ENCODE assay signal across 30 cellular contexts in the genomic region with DNA sequence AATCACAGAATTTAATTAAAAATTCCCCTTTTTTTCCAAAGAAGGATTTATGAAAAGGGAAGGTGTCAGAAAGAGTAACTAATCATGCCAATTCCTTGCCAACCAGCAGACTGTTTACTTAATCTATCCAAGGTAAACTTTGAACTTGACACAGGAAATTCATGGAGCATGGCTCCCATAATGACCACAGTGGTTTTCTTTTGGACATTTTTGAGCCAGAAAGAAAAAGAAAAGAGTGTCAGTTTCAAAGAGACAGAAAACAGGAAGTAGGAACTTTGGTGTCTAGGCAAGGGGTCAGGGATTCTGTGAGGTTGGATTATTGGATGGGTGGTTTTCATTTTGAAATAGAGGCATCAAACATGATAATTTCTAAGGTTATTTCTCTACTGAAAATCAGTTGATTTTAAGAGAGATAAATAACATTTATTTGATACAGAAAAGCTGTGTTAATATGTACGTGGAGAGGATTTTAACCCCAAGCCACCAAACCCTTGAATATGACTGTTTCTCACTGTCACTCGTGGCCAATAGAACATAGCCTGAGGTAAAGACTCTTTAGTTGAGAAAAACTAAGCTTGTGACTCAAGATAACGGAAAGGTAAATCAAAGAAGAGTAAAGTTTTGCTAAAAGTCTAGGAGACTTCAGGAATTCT.
"Had no signal": no experiment of that assay in that cellular context is flagged by ENCODE, and none has a peak within 500 bp of the region (broad histone marks: within the 10 kb centered on the region; RNA-seq: fewer than 3 reads in every experiment).

No MANE protein-coding gene starts in this region.

- DNase-seq: activated CD4-positive, alpha-beta memory T cell treated with anti-CD3 and anti-CD28 coated beads, Interleukin-2, amount 10 ng/mL, durations not matched to agents 7 days and 5 days; activated CD4-positive, alpha-beta T cell treated with anti-CD3 and anti-CD28 coated beads for 1 hour; activated CD4-positive, alpha-beta T cell treated with anti-CD3 and anti-CD28 coated beads, Interleukin-2, amount 10 ng/mL, durations not matched to agents 7 days and 5 days; activated CD8-positive, alpha-beta memory T cell treated with anti-CD3 and anti-CD28 coated beads, Interleukin-2, amount 50 U/mL, for 48 hours; activated gamma-delta T cell treated with Interleukin-2 at 50 U/mL for 16 hours; activated naive CD4-positive, alpha-beta T cell treated with anti-CD3 and anti-CD28 coated beads, Interleukin-2, amount 50 U/mL, for 16 hours; activated T-cell treated with anti-CD3 and anti-CD28 coated beads, Interleukin-2, amount 50 U/mL, for 24 hours; amniotic stem cell; dermis blood vessel endothelial cell; effector CD4-positive, alpha-beta T cell; foreskin keratinocyte; heart left ventricle; hypothalamus; immature natural killer cell; kidney; left lung; mucosa of descending colon; psoas muscle; stimulated activated CD4-positive, alpha-beta T cell treated with anti-CD3 and anti-CD28 coated beads, Interleukin-2, amount 100 ng/mL, for 48 hours; stimulated activated naive CD4-positive, alpha-beta T cell treated with Interleukin-2 at 50 U/mL for 16 hours; T-helper 2 cell; transverse colon had no signal

- H3K4me3 Mint-ChIP-seq: activated CD4-positive, alpha-beta memory T cell treated with anti-CD3 and anti-CD28 coated beads, Interleukin-2, amount 10 ng/mL, durations not matched to agents 7 days and 5 days; activated CD4-positive, alpha-beta T cell treated with anti-CD3 and anti-CD28 coated beads, Interleukin-2, amount 10 ng/mL, durations not matched to agents 7 days and 5 days; activated T-cell treated with anti-CD3 and anti-CD28 coated beads, Interleukin-2, amount 50 U/mL, for 24 hours; central memory CD8-positive, alpha-beta T cell; immature natural killer cell; natural killer cell treated with Interleukin-12 subunit alpha and Interleukin-12 subunit beta and Interleukin-15 and Interleukin-18, amount 100 ng/mL, for 72 hours had no signal

- H3K27me3 Mint-ChIP-seq: activated CD4-positive, alpha-beta memory T cell treated with anti-CD3 and anti-CD28 coated beads, Interleukin-2, amount 10 ng/mL, durations not matched to agents 7 days and 5 days; activated CD4-positive, alpha-beta T cell treated with anti-CD3 and anti-CD28 coated beads, Interleukin-2, amount 10 ng/mL, durations not matched to agents 7 days and 5 days; activated T-cell treated with anti-CD3 and anti-CD28 coated beads, Interleukin-2, amount 50 U/mL, for 24 hours; central memory CD8-positive, alpha-beta T cell; natural killer cell treated with Interleukin-12 subunit alpha and Interleukin-12 subunit beta and Interleukin-15 and Interleukin-18, amount 100 ng/mL, for 72 hours had no signal

- H3K4me1 ChIP-seq: esophagus muscularis mucosa, foreskin keratinocyte, heart left ventricle, left lung, psoas muscle, right atrium auricular region, transverse colon had no signal

- H3K4me1 Mint-ChIP-seq: activated CD4-positive, alpha-beta memory T cell treated with anti-CD3 and anti-CD28 coated beads, Interleukin-2, amount 10 ng/mL, durations not matched to agents 7 days and 5 days; activated CD4-positive, alpha-beta T cell treated with anti-CD3 and anti-CD28 coated beads, Interleukin-2, amount 10 ng/mL, durations not matched to agents 7 days and 5 days; central memory CD8-positive, alpha-beta T cell; immature natural killer cell had no signal

- H3K9me3 Mint-ChIP-seq: activated CD4-positive, alpha-beta memory T cell treated with anti-CD3 and anti-CD28 coated beads, Interleukin-2, amount 10 ng/mL, durations not matched to agents 7 days and 5 days; activated CD4-positive, alpha-beta T cell treated with anti-CD3 and anti-CD28 coated beads, Interleukin-2, amount 10 ng/mL, durations not matched to agents 7 days and 5 days; central memory CD8-positive, alpha-beta T cell; natural killer cell treated with Interleukin-12 subunit alpha and Interleukin-12 subunit beta and Interleukin-15 and Interleukin-18, amount 100 ng/mL, for 72 hours had no signal

- H3K27ac Mint-ChIP-seq: activated CD4-positive, alpha-beta memory T cell treated with anti-CD3 and anti-CD28 coated beads, Interleukin-2, amount 10 ng/mL, durations not matched to agents 7 days and 5 days; activated CD4-positive, alpha-beta T cell treated with anti-CD3 and anti-CD28 coated beads, Interleukin-2, amount 10 ng/mL, durations not matched to agents 7 days and 5 days; activated T-cell treated with anti-CD3 and anti-CD28 coated beads, Interleukin-2, amount 50 U/mL, for 24 hours; immature natural killer cell; natural killer cell treated with Interleukin-12 subunit alpha and Interleukin-12 subunit beta and Interleukin-15 and Interleukin-18, amount 100 ng/mL, for 72 hours had no signal

- FAIRE-seq: bronchial epithelial cell, kidney, urothelium cell line had no signal

- H3K27ac ChIP-seq: esophagus muscularis mucosa, foreskin keratinocyte, heart left ventricle, left lung, neutrophil, psoas muscle, right atrium auricular region, transverse colon had no signal

- H3K27me3 ChIP-seq: esophagus muscularis mucosa, foreskin keratinocyte, heart left ventricle, left lung, neutrophil, right atrium auricular region, transverse colon had no signal

- H3K36me3 ChIP-seq: esophagus muscularis mucosa, heart left ventricle, left lung, neutrophil, right atrium auricular region, transverse colon had no signal

- H3K9me3 ChIP-seq: esophagus muscularis mucosa, heart left ventricle, left lung, mucosa of descending colon, neutrophil, psoas muscle, right atrium auricular region, transverse colon had no signal

- ATAC-seq: foreskin keratinocyte; heart left ventricle; left lung; mucosa of descending colon; natural killer cell treated with Interleukin-12 subunit alpha and Interleukin-12 subunit beta and Interleukin-15 and Interleukin-18, amount 100 ng/mL, for 72 hours; psoas muscle had no signal

- H3K4me3 ChIP-seq: esophagus muscularis mucosa, heart left ventricle, left lung, lung, mucosa of descending colon, psoas muscle, right atrium auricular region, transverse colon had no signal

- H3K36me3 Mint-ChIP-seq: immature natural killer cell; natural killer cell treated with Interleukin-12 subunit alpha and Interleukin-12 subunit beta and Interleukin-15 and Interleukin-18, amount 100 ng/mL, for 72 hours had no signal
